11 cellular contexts compared by ENCODE assay signal in genomic region chr4:143626134-143626859, GRCh38.
DNase-seq lines count a peak whose midpoint lies in the region; ATAC-seq and TF ChIP-seq lines count a peak whose summit lies in the region.
"Had no signal": no experiment of that assay in that cellular context is flagged by ENCODE, and none has a peak within 500 bp of the region (broad histone marks: within the 10 kb centered on the region; RNA-seq: fewer than 3 reads in every experiment).

No MANE protein-coding gene starts in this region.

- H3K36me3 ChIP-seq in breast epithelium, result no peaks in the 10 kb centered on the region
- H3K36me3 ChIP-seq in esophagus muscularis mucosa, result no peaks in the 10 kb centered on the region
- no peaks in the 10 kb centered on the region for H3K36me3 ChIP-seq in uterus
- H3K36me3 ChIP-seq: suprapubic skin had no signal

- H3K9me3 ChIP-seq in breast epithelium, result no peaks in the 10 kb centered on the region
- H3K9me3 ChIP-seq in esophagus muscularis mucosa, result no peaks in the 10 kb centered on the region
- H3K9me3 ChIP-seq in uterus, result no peaks in the 10 kb centered on the region
- H3K9me3 ChIP-seq: suprapubic skin had no signal

- no peaks in the 10 kb centered on the region for H3K4me1 ChIP-seq in breast epithelium
- peaks cover 7 to 27% (median 26%) of the 10 kb centered on the region in 4 donors for H3K4me1 ChIP-seq in esophagus muscularis mucosa
- no peaks in the 10 kb centered on the region for H3K4me1 ChIP-seq in uterus
- H3K4me1 ChIP-seq: suprapubic skin had no signal

- H3K4me3 ChIP-seq in breast epithelium (no peak overlapping the region), esophagus muscularis mucosa (no peak overlapping the region), uterus (no peak overlapping the region)
- H3K4me3 ChIP-seq: suprapubic skin had no signal

- peaks cover 90% of the 10 kb centered on the region for H3K27me3 Mint-ChIP-seq in MCF 10A (ENCODE audit: insufficient read depth, unreplicated experiment)
- no peaks in the 10 kb centered on the region for H3K27me3 Mint-ChIP-seq in naive thymus-derived CD8-positive, alpha-beta T cell

- intact Hi-C loops in breast epithelium (cut with DNase I; ENCODE audit: low total_unique reads), result no loop called here
- intact Hi-C loops in MCF 10A (cut with micrococcal nuclease), result no loop called here
- intact Hi-C loops in esophagus muscularis mucosa (cut with DNase I), result no loop called here
- intact Hi-C loops in uterus (cut with DNase I; ENCODE audit: low total_unique reads), result no loop called here

- no peak overlapping the region for H3K4me3 Mint-ChIP-seq in MCF 10A (ENCODE audit: unreplicated experiment)
- no peak overlapping the region for H3K4me3 Mint-ChIP-seq in naive thymus-derived CD8-positive, alpha-beta T cell
- H3K4me3 Mint-ChIP-seq: natural killer cell had no signal

- peak; percentile 10 for TF ChIP-seq EP300 in esophagus muscularis mucosa (IDR thresholded peaks at IDR 0.05)

- ATAC-seq in HG02763 (IDR thresholded peaks at IDR 0.05; ENCODE audit: unreplicated experiment) (no peak), GM21528 (IDR thresholded peaks at IDR 0.05; ENCODE audit: low FRiP score, unreplicated experiment) (no peak)
- no peak for ATAC-seq in naive thymus-derived CD8-positive, alpha-beta T cell
- ATAC-seq: natural killer cell had no signal

- WGBS in esophagus muscularis mucosa, result 34% methylated on average over 4 of the region's 4 CpGs

- no peaks in the 10 kb centered on the region for H3K36me3 Mint-ChIP-seq in MCF 10A (ENCODE audit: insufficient read depth, unreplicated experiment)
- no peaks in the 10 kb centered on the region for H3K36me3 Mint-ChIP-seq in naive thymus-derived CD8-positive, alpha-beta T cell
- H3K36me3 Mint-ChIP-seq: natural killer cell had no signal

- TF ChIP-seq POLR2A in breast epithelium (IDR thresholded peaks at IDR 0.05), result no peak
- no peak for TF ChIP-seq POLR2A in esophagus muscularis mucosa (IDR thresholded peaks at IDR 0.05; ENCODE audit: low read depth)
- no peak for TF ChIP-seq POLR2A in uterus (IDR thresholded peaks at IDR 0.05)

- POLR2A ChIA-PET in MCF 10A (lab: Yijun Ruan, JAX), result no interaction called here
- POLR2A ChIA-PET in naive thymus-derived CD8-positive, alpha-beta T cell (lab: Charles Lee), result no interaction called here

- DNase-seq in breast epithelium (ENCODE audit: low spot score in 2 of 2), result peak; percentile 32 to 57
- DNase-seq in MCF 10A (ENCODE audit: unreplicated experiment), result no peak
- no peak for DNase-seq in esophagus muscularis mucosa (ENCODE audit: extremely low spot score)
- DNase-seq in medulla oblongata (ENCODE audit: extremely low spot score), result peak; percentile 5
- DNase-seq in uterus, result peak; percentile 53 to 75
- no peak for DNase-seq in naive thymus-derived CD8-positive, alpha-beta T cell
- DNase-seq: HCEC 1CT, natural killer cell had no signal

- no peaks in the 10 kb centered on the region for H3K4me1 Mint-ChIP-seq in MCF 10A (ENCODE audit: insufficient read depth, unreplicated experiment)
- no peaks in the 10 kb centered on the region for H3K4me1 Mint-ChIP-seq in naive thymus-derived CD8-positive, alpha-beta T cell
- H3K4me1 Mint-ChIP-seq: natural killer cell had no signal

- no TSS peak for BruUV-seq in MCF 10A (replicated peaks; lab: Mats Ljungman, UMichigan)

- H3K27me3 ChIP-seq in breast epithelium (no peaks in the 10 kb centered on the region), esophagus muscularis mucosa (no peaks in the 10 kb centered on the region), uterus (no peaks in the 10 kb centered on the region)
- H3K27me3 ChIP-seq: suprapubic skin had no signal

- no peak for TF ChIP-seq CTCF in breast epithelium (IDR thresholded peaks at IDR 0.05)
- TF ChIP-seq CTCF in MCF 10A (IDR thresholded peaks at IDR 0.05; ENCODE audit: unreplicated experiment), result no peak
- no peak for TF ChIP-seq CTCF in esophagus muscularis mucosa (IDR thresholded peaks at IDR 0.05)
- TF ChIP-seq CTCF in uterus (IDR thresholded peaks at IDR 0.05), result no peak

- H3K9me3 Mint-ChIP-seq in MCF 10A (ENCODE audit: unreplicated experiment), result no peaks in the 10 kb centered on the region
- peaks cover 0 to 10% (median 0%) of the 10 kb centered on the region in 9 donors for H3K9me3 Mint-ChIP-seq in naive thymus-derived CD8-positive, alpha-beta T cell
- H3K9me3 Mint-ChIP-seq: natural killer cell had no signal

- CTCF ChIA-PET in MCF 10A (lab: Yijun Ruan, JAX), result interaction anchor here (1.5 kb wide), 1 partner anchor 11 kb away, joined by 3 read pairs; no protein-coding TSS in a partner anchor

- H3K27ac Mint-ChIP-seq in MCF 10A (ENCODE audit: low read depth, unreplicated experiment), result no peak overlapping the region
- no peak overlapping the region for H3K27ac Mint-ChIP-seq in naive thymus-derived CD8-positive, alpha-beta T cell
- H3K27ac Mint-ChIP-seq: natural killer cell had no signal

- peak overlapping the region in 1 of 2 donors; percentile 21 for H3K27ac ChIP-seq in breast epithelium
- peak overlapping the region; percentile 58 to 73 (median 67) for H3K27ac ChIP-seq in esophagus muscularis mucosa (replicated peaks in 1 of 4)
- peak overlapping the region in 1 of 2 donors; percentile 12 for H3K27ac ChIP-seq in uterus
- H3K27ac ChIP-seq: suprapubic skin had no signal

Comparison
In these comparisons a context has a peak if more than half of its experiments do, and no peak if none do; other contexts are left out.
1. DNase-seq: peak in breast epithelium (2 of 2), medulla oblongata (single experiment) and uterus (2 of 2); none in MCF 10A (single experiment), esophagus muscularis mucosa (single experiment) and naive thymus-derived CD8-positive, alpha-beta T cell (0 of 10).